9 cellular contexts compared by ENCODE assay signal in genomic region chr16:20898938-20899502, GRCh38. TPM values are rescaled to one million over a fixed set of nuclear protein-coding genes. Genes with fewer than 3 reads are reported as not detected.
DNase-seq lines count a peak whose midpoint lies in the region; ATAC-seq and TF ChIP-seq lines count a peak whose summit lies in the region.
"Had no signal": no experiment of that assay in that cellular context is flagged by ENCODE, and none has a peak within 500 bp of the region (broad histone marks: within the 10 kb centered on the region; RNA-seq: fewer than 3 reads in every experiment).

No MANE protein-coding gene starts in this region.

- ATAC-seq in activated CD8-positive, alpha-beta memory T cell treated with anti-CD3 and anti-CD28 coated beads, Interleukin-2, amount 10 ng/mL, durations not matched to agents 7 days and 5 days, result no peak
- ATAC-seq in GM18909 (IDR thresholded peaks at IDR 0.05; ENCODE audit: poor library complexity, unreplicated experiment) (no peak), HG02571 (IDR thresholded peaks at IDR 0.05; ENCODE audit: unreplicated experiment) (no peak)

- H3K4me3 ChIP-seq in kidney epithelial cell (ENCODE audit: low read depth, low read length) (peak overlapping the region; percentile 65), thyroid gland (replicated peaks in 1 of 3) (peak overlapping the region; percentile 60 to 89 (median 63))

- TF ChIP-seq CTCF in kidney epithelial cell (IDR thresholded peaks at IDR 0.05; ENCODE audit: insufficient read depth, low read length, poor library complexity, severe bottlenecking) (no peak), thyroid gland (IDR thresholded peaks at IDR 0.05) (no peak)

- CTCF ChIA-PET in activated CD8-positive, alpha-beta memory T cell treated with anti-CD3 and anti-CD28 coated beads, Interleukin-2, amount 10 ng/mL, durations not matched to agents 7 days and 5 days (lab: Charles Lee), result interaction anchor here (0.8 to 3.7 kb wide), 6 partner anchors 11 to 92 kb away, joined by 3 to 24 read pairs (median 8); no protein-coding TSS in a partner anchor

- no peaks in the 10 kb centered on the region for H3K27me3 Mint-ChIP-seq in activated CD8-positive, alpha-beta memory T cell treated with anti-CD3 and anti-CD28 coated beads, Interleukin-2, amount 10 ng/mL, durations not matched to agents 7 days and 5 days

- intact Hi-C loops in thyroid gland (cut with DNase I), result no loop called here

- H3K36me3 ChIP-seq in kidney epithelial cell (ENCODE audit: control insufficient read depth, insufficient read depth, low read length), result peaks cover 2% of the 10 kb centered on the region
- H3K36me3 ChIP-seq in thyroid gland, result peaks cover 5 to 7% of the 10 kb centered on the region in 2 donors

- no peaks in the 10 kb centered on the region for H3K9me3 Mint-ChIP-seq in activated CD8-positive, alpha-beta memory T cell treated with anti-CD3 and anti-CD28 coated beads, Interleukin-2, amount 10 ng/mL, durations not matched to agents 7 days and 5 days (ENCODE audit: low read depth)

- H3K27ac Mint-ChIP-seq in activated CD8-positive, alpha-beta memory T cell treated with anti-CD3 and anti-CD28 coated beads, Interleukin-2, amount 10 ng/mL, durations not matched to agents 7 days and 5 days, result peak overlapping the region; percentile 99

- 47 to 48% methylated on average over 8 of the region's 8 CpGs for WGBS in thyroid gland, 2 donors

- no peak for DNase-seq in activated CD8-positive, alpha-beta memory T cell treated with anti-CD3 and anti-CD28 coated beads, Interleukin-2, amount 10 ng/mL, durations not matched to agents 7 days and 5 days
- DNase-seq in activated CD8-positive, alpha-beta memory T cell treated with anti-CD3 and anti-CD28 coated beads, Interleukin-2, amount 50 U/mL, for 48 hours, result no peak
- DNase-seq in amniotic stem cell (lab: John Stamatoyannopoulos, UW) (peak; percentile 39), kidney epithelial cell (ENCODE audit: low read depth) (no peak), thyroid gland (no peak)
- DNase-seq in stimulated activated naive CD4-positive, alpha-beta T cell treated with Interleukin-2 at 50 U/mL for 16 hours (lab: John Stamatoyannopoulos, UW), result no peak
- DNase-seq: activated gamma-delta T cell had no signal

- peaks cover 66% of the 10 kb centered on the region for H3K4me1 Mint-ChIP-seq in activated CD8-positive, alpha-beta memory T cell treated with anti-CD3 and anti-CD28 coated beads, Interleukin-2, amount 10 ng/mL, durations not matched to agents 7 days and 5 days

- peak overlapping the region in 2 of 3 donors; percentile 92 to 95 for H3K27ac ChIP-seq in thyroid gland

- peak overlapping the region; percentile 97 for H3K4me3 Mint-ChIP-seq in activated CD8-positive, alpha-beta memory T cell treated with anti-CD3 and anti-CD28 coated beads, Interleukin-2, amount 10 ng/mL, durations not matched to agents 7 days and 5 days

- no peaks in the 10 kb centered on the region for H3K9me3 ChIP-seq in thyroid gland

- H3K4me1 ChIP-seq in thyroid gland, result peaks cover 15 to 39% of the 10 kb centered on the region in 2 donors

- no peak for TF ChIP-seq POLR2A in thyroid gland (IDR thresholded peaks at IDR 0.05)

- H3K27me3 ChIP-seq in kidney epithelial cell (ENCODE audit: control insufficient read depth, insufficient read depth, low read length) (no peaks in the 10 kb centered on the region), thyroid gland (no peaks in the 10 kb centered on the region)

- peaks cover 57% of the 10 kb centered on the region for H3K36me3 Mint-ChIP-seq in activated CD8-positive, alpha-beta memory T cell treated with anti-CD3 and anti-CD28 coated beads, Interleukin-2, amount 10 ng/mL, durations not matched to agents 7 days and 5 days

RNA-seq across cellular contexts. Expression of gene DCUN1D3, which starts 1.1 kb away (rescaled TPM):
- 10 to 100 TPM; 18.1 to 24.4 TPM for total RNA-seq in activated CD8-positive, alpha-beta memory T cell treated with anti-CD3 and anti-CD28 coated beads, Interleukin-2, amount 10 ng/mL, durations not matched to agents 7 days and 5 days
- total RNA-seq in kidney epithelial cell, result 12.9 and 14.8 TPM in 2 replicates
- total RNA-seq in thyroid gland, result 10 to 100 TPM; 10.3 to 13.7 (median 11.8) TPM

RNA-seq across cellular contexts. Expression of gene LYRM1, which starts 1.6 kb away (rescaled TPM):
- total RNA-seq in activated CD8-positive, alpha-beta memory T cell treated with anti-CD3 and anti-CD28 coated beads, Interleukin-2, amount 10 ng/mL, durations not matched to agents 7 days and 5 days, result 10 to 100 TPM; 38.6 to 47.7 TPM
- total RNA-seq in kidney epithelial cell (64.8 and 65.9 TPM in 2 replicates), thyroid gland (10 to 100 TPM; 32.8 to 43.7 (median 41.0) TPM)
